15 cellular contexts compared by ENCODE assay signal in genomic region chr5:39195198-39195826, GRCh38. TPM values are rescaled to one million over a fixed set of nuclear protein-coding genes. Genes with fewer than 3 reads are reported as not detected.
DNase-seq lines count a peak whose midpoint lies in the region; ATAC-seq, FAIRE-seq and TF ChIP-seq lines count a peak whose summit lies in the region.
"Had no signal": no experiment of that assay in that cellular context is flagged by ENCODE, and none has a peak within 500 bp of the region (broad histone marks: within the 10 kb centered on the region; RNA-seq: fewer than 3 reads in every experiment).

No MANE protein-coding gene starts in this region.

- DNase-seq in stimulated activated CD4-positive, alpha-beta T cell treated with anti-CD3 and anti-CD28 coated beads, Interleukin-15, amount 100 ng/mL, for 24 hours, result peak; percentile 41
- no peak for DNase-seq in stimulated activated CD4-positive, alpha-beta T cell treated with anti-CD3 and anti-CD28 coated beads, Interleukin-4, amount 100 ng/mL, for 1 hour
- DNase-seq in activated CD8-positive, alpha-beta T cell treated with anti-CD3 and anti-CD28 coated beads, Interleukin-2, amount 10 ng/mL, durations not matched to agents 7 days and 5 days, result peak; percentile 24
- DNase-seq in keratinocyte (ENCODE audit: low read depth, low spot score) (no peak), upper lobe of right lung (no peak), NCI-H2029 treated with DMSO at 0.1 percent for 48 hours (lab: John Stamatoyannopoulos, UW) (no peak)
- no peak for DNase-seq in stimulated activated CD4-positive, alpha-beta T cell treated with anti-CD3 and anti-CD28 coated beads, Interleukin-12 subunit alpha, Interleukin-12 subunit beta, amount 100 ng/mL, for 4 hours
- DNase-seq: BE2C, endodermal cell, NCI-H1930, NCI-H748 treated with DMSO at 0.1 percent for 48 hours, SHP77 treated with DMSO at 0.1 percent for 48 hours had no signal

- peak overlapping the region; percentile 28 for H3K4me2 ChIP-seq in keratinocyte (ENCODE audit: control insufficient read depth, extremely low read depth, insufficient read depth, low read depth, low read length)

- no peak overlapping the region for H2AFZ ChIP-seq in keratinocyte (ENCODE audit: control insufficient read depth, low read length)

- H3K27ac ChIP-seq in keratinocyte (ENCODE audit: control insufficient read depth, insufficient read depth, low read length) (peak overlapping the region; percentile 85), upper lobe of right lung (peak overlapping the region; percentile 33)

- ATAC-seq in activated CD8-positive, alpha-beta T cell treated with anti-CD3 and anti-CD28 coated beads, Interleukin-2, amount 10 ng/mL, durations not matched to agents 7 days and 5 days, result peak; percentile 2
- ATAC-seq in upper lobe of right lung, result no peak
- no peak for ATAC-seq in HG02870 (IDR thresholded peaks at IDR 0.05; ENCODE audit: unreplicated experiment)

- H3K4me1 Mint-ChIP-seq in activated CD8-positive, alpha-beta T cell treated with anti-CD3 and anti-CD28 coated beads, Interleukin-2, amount 10 ng/mL, durations not matched to agents 7 days and 5 days (ENCODE audit: low read depth), result peaks cover 68% of the 10 kb centered on the region
- H3K4me1 Mint-ChIP-seq: endodermal cell had no signal

- peak overlapping the region; percentile 53 for H3K9ac ChIP-seq in keratinocyte (ENCODE audit: control insufficient read depth, extremely low read depth, insufficient read depth, low read length)

- TF ChIP-seq CTCF in keratinocyte (optimal IDR thresholded peaks at IDR 0.05 in 1 of 3, IDR thresholded peaks at IDR 0.05 in 1 of 3, conservative IDR thresholded peaks at IDR 0.05 in 1 of 3; ENCODE audit: extremely low read depth in 1 of 3, insufficient read depth in 2 of 3, low read length in 3 of 3) (no peak), upper lobe of right lung (IDR thresholded peaks at IDR 0.05) (no peak)

- peaks cover 56% of the 10 kb centered on the region for H3K36me3 Mint-ChIP-seq in activated CD8-positive, alpha-beta T cell treated with anti-CD3 and anti-CD28 coated beads, Interleukin-2, amount 10 ng/mL, durations not matched to agents 7 days and 5 days (ENCODE audit: low read depth)

- no peak overlapping the region for H3K4me3 ChIP-seq in keratinocyte (ENCODE audit: control insufficient read depth in 2 of 3, extremely low read depth in 1 of 3, insufficient read depth in 2 of 3, low read depth in 1 of 3, low read length in 3 of 3)
- no peak overlapping the region for H3K4me3 ChIP-seq in upper lobe of right lung

- H3K4me1 ChIP-seq in keratinocyte (ENCODE audit: control insufficient read depth, extremely low read depth, insufficient read depth, low read length) (peaks cover 40% of the 10 kb centered on the region), upper lobe of right lung (peaks cover 9% of the 10 kb centered on the region)
- H3K4me1 ChIP-seq: BE2C had no signal

- H3K27me3 ChIP-seq in keratinocyte (ENCODE audit: control insufficient read depth, extremely low read depth, insufficient read depth, low read length), result no peaks in the 10 kb centered on the region
- no peaks in the 10 kb centered on the region for H3K27me3 ChIP-seq in upper lobe of right lung

- FAIRE-seq in keratinocyte (lab: Jason Lieb, UNC), result no peak
- FAIRE-seq: TTC549 had no signal

- H3K9me3 ChIP-seq in keratinocyte (ENCODE audit: control insufficient read depth, low read depth, low read length) (no peaks in the 10 kb centered on the region), upper lobe of right lung (no peaks in the 10 kb centered on the region)
- H3K9me3 ChIP-seq: BE2C had no signal

- CTCF ChIA-PET in activated CD8-positive, alpha-beta T cell treated with anti-CD3 and anti-CD28 coated beads, Interleukin-2, amount 10 ng/mL, durations not matched to agents 7 days and 5 days (lab: Charles Lee), result interaction anchor here (0.8 to 12.1 kb wide), 15 partner anchors 9 to 124 kb away, joined by 3 to 178 read pairs (median 11); no protein-coding TSS in a partner anchor

- H3K9me1 ChIP-seq in keratinocyte (ENCODE audit: control insufficient read depth, extremely low read depth, insufficient read depth, low read length), result no peaks in the 10 kb centered on the region

- H3K36me3 ChIP-seq in keratinocyte (ENCODE audit: control insufficient read depth in 2 of 2, extremely low read depth in 1 of 2, insufficient read depth in 2 of 2, low read length in 2 of 2), result no peaks in the 10 kb centered on the region
- H3K36me3 ChIP-seq in upper lobe of right lung, result no peaks in the 10 kb centered on the region
- H3K36me3 ChIP-seq: BE2C had no signal

- H4K20me1 ChIP-seq in keratinocyte (ENCODE audit: control insufficient read depth, extremely low read depth, insufficient read depth, low read length), result no peaks in the 10 kb centered on the region

- no peaks in the 10 kb centered on the region for H3K27me3 Mint-ChIP-seq in activated CD8-positive, alpha-beta T cell treated with anti-CD3 and anti-CD28 coated beads, Interleukin-2, amount 10 ng/mL, durations not matched to agents 7 days and 5 days (ENCODE audit: low read depth)

- peak overlapping the region; percentile 87 for H3K27ac Mint-ChIP-seq in activated CD8-positive, alpha-beta T cell treated with anti-CD3 and anti-CD28 coated beads, Interleukin-2, amount 10 ng/mL, durations not matched to agents 7 days and 5 days
- H3K27ac Mint-ChIP-seq: endodermal cell had no signal

- dilution Hi-C loops in keratinocyte (cut with MboI; ENCODE audit: extremely low pct_ligation_motif_present, low sequenced_read_pairs), result no loop called here

- no peaks in the 10 kb centered on the region for H3K9me3 Mint-ChIP-seq in activated CD8-positive, alpha-beta T cell treated with anti-CD3 and anti-CD28 coated beads, Interleukin-2, amount 10 ng/mL, durations not matched to agents 7 days and 5 days (ENCODE audit: insufficient read depth)
- H3K9me3 Mint-ChIP-seq: endodermal cell had no signal

- POLR2A ChIA-PET in activated CD8-positive, alpha-beta T cell treated with anti-CD3 and anti-CD28 coated beads, Interleukin-2, amount 10 ng/mL, durations not matched to agents 7 days and 5 days (lab: Charles Lee), result interaction anchor here (0.7 to 9.5 kb wide), 10 partner anchors 6 to 1467 kb away, joined by 3 to 101 read pairs (median 6); no protein-coding TSS in a partner anchor

- intact Hi-C loops in upper lobe of right lung (cut with DNase I), result no loop called here

- H3K79me2 ChIP-seq in keratinocyte (ENCODE audit: control insufficient read depth, insufficient read depth, low read length), result no peaks in the 10 kb centered on the region

- H3K4me3 Mint-ChIP-seq in activated CD8-positive, alpha-beta T cell treated with anti-CD3 and anti-CD28 coated beads, Interleukin-2, amount 10 ng/mL, durations not matched to agents 7 days and 5 days, result peak overlapping the region; percentile 79
- H3K4me3 Mint-ChIP-seq: endodermal cell had no signal

RNA-seq across cellular contexts. Expression of gene FYB1, which starts 24.1 kb away (rescaled TPM):
- total RNA-seq in activated CD8-positive, alpha-beta T cell treated with anti-CD3 and anti-CD28 coated beads, Interleukin-2, amount 10 ng/mL, durations not matched to agents 7 days and 5 days, result 100 to 1,000 TPM; 198 to 215 TPM
- polyA plus RNA-seq in keratinocyte, result 0.29 to 1.0 TPM (median 0.56 TPM) in 3 replicates
- polyA plus RNA-seq in keratinocyte (2011; ENCODE audit: low read depth), result 0.30 TPM
- 0.73 and 1.1 TPM in 2 replicates for polyA plus RNA-seq in keratinocyte (2011; cell fraction: cytosol; rRNA removed)
- 1.2 and 1.6 TPM in 2 replicates for polyA plus RNA-seq in keratinocyte (2011; cell fraction: nucleus; rRNA removed)
- 0.13 and 0.44 TPM in 2 replicates for polyA plus RNA-seq in keratinocyte (2012; ENCODE audit: low replicate concordance)
- 0.61 to 0.63 TPM in 2 of 3 replicates, not detected in the other for polyA minus RNA-seq in keratinocyte
- not detected for polyA minus RNA-seq in keratinocyte (2011; cell fraction: cytosol; rRNA and poly(A)+ RNA removed)
- 1.3 and 2.5 TPM in 2 replicates for polyA minus RNA-seq in keratinocyte (2011; cell fraction: nucleus; rRNA and poly(A)+ RNA removed)
- 45.0 TPM for total RNA-seq in upper lobe of right lung
- total RNA-seq: endodermal cell, kidney epithelial cell had no signal

Comparison
In these comparisons a context has a peak if more than half of its experiments do, and no peak if none do; other contexts are left out.
1. DNase-seq: peak in stimulated activated CD4-positive, alpha-beta T cell treated with anti-CD3 and anti-CD28 coated beads, Interleukin-15, amount 100 ng/mL, for 24 hours (single experiment) and activated CD8-positive, alpha-beta T cell treated with anti-CD3 and anti-CD28 coated beads, Interleukin-2, amount 10 ng/mL, durations not matched to agents 7 days and 5 days (single experiment); none in stimulated activated CD4-positive, alpha-beta T cell treated with anti-CD3 and anti-CD28 coated beads, Interleukin-4, amount 100 ng/mL, for 1 hour (single experiment), keratinocyte (single experiment), upper lobe of right lung (single experiment), NCI-H2029 treated with DMSO at 0.1 percent for 48 hours (single experiment) and stimulated activated CD4-positive, alpha-beta T cell treated with anti-CD3 and anti-CD28 coated beads, Interleukin-12 subunit alpha, Interleukin-12 subunit beta, amount 100 ng/mL, for 4 hours (single experiment).